In the genomic region with DNA sequence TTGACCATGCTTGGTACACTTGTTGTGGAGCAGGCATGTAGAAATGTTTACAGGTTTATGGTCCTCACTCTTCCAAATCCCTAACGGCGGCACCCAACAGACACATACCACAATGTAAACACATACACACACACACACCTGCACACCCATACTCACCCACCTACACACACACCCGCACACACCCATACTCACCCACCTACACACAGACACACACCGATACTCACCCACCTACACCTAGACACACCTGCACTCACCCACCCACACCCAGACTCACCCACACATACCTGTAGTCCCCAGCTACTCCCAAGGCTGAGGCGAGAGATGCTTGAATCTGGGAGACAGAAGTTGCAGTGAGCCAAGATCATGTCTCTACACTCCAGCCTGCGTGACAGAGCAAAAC, we compare ENCODE assay signal across 8 cellular contexts. TPM values are rescaled to one million over a fixed set of nuclear protein-coding genes. Genes with fewer than 3 reads are reported as not detected.
"Had no signal": no experiment of that assay in that cellular context is flagged by ENCODE, and none has a peak within 500 bp of the region (broad histone marks: within the 10 kb centered on the region; RNA-seq: fewer than 3 reads in every experiment).

No MANE protein-coding gene starts in this region.

- ATAC-seq: HCT116, HepG2 had no signal

- H3K36me3 ChIP-seq: HAP-1 had no signal

- H3K27ac ChIP-seq: GM23248 had no signal

- H3K9me3 ChIP-seq: HAP-1 had no signal

- H3K4me1 ChIP-seq: HAP-1 had no signal

- DNase-seq: GM23248, GOT3, H7 had no signal

- H3K27ac Mint-ChIP-seq: IgD-negative memory B cell had no signal

- H2AFZ ChIP-seq: GM23248 had no signal

- H3K36me3 Mint-ChIP-seq: IgD-negative memory B cell had no signal

- H3K4me3 ChIP-seq: GM23248, HAP-1 had no signal

RNA-seq across cellular contexts. Expression of gene RAB6D, which starts 1.5 kb away (rescaled TPM):
- total RNA-seq: GM23248, H4, HepG2 had no signal
- polyA plus RNA-seq: IgD-negative memory B cell had no signal
